ENCODE assay signal across 22 cellular contexts in the genomic region with DNA sequence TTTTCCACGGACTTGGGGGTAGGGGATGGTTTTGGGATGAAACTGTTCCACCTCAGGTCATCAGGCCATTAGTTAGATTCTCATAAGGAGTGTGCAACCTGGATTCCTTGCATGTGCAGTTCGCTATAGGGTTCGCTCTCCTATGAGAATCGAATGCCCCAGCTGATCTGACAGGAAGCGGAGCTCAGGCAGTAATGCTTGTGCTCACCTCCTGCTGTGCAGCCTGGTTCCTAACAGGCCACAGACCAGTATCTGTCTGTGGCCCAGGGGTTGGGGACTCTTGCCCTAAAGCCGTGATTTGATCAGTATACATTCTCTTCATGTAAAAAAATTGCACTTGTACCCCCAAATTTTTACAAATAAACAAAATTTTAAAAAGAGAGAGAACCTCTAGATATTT.
"Had no signal": no experiment of that assay in that cellular context is flagged by ENCODE, and none has a peak within 500 bp of the region (broad histone marks: within the 10 kb centered on the region; RNA-seq: fewer than 3 reads in every experiment).

No MANE protein-coding gene starts in this region.

- H3K9ac ChIP-seq: SK-N-SH had no signal

- H3K27me3 ChIP-seq: MG63 had no signal

- DNase-seq: IMR-90, Karpas-422, KG1, MG63, NCI-H1092, NCI-H1105 treated with DMSO at 0.1 percent for 48 hours, NCI-H1417 treated with DMSO at 0.1 percent for 48 hours, NCI-H146, NCI-H1694 treated with DMSO at 0.1 percent for 48 hours, NCI-H1930, NCI-H2081, NCI-H2107, NCI-H2227 treated with DMSO at 0.1 percent for 48 hours, NCI-H524, NCI-H526 treated with DMSO at 0.1 percent for 48 hours, NCI-H774, PC-3, SHP77, SK-N-SH had no signal

- H3K27ac ChIP-seq: RWPE1 had no signal

- H3K36me3 ChIP-seq: MG63 had no signal

- H3K4me2 ChIP-seq: SK-N-SH had no signal

- ATAC-seq: HepG2, Panc1, PC-3 had no signal

- H3K4me3 ChIP-seq: MG63 had no signal

- H3K9me3 ChIP-seq: SK-N-SH had no signal
